In the genomic region with DNA sequence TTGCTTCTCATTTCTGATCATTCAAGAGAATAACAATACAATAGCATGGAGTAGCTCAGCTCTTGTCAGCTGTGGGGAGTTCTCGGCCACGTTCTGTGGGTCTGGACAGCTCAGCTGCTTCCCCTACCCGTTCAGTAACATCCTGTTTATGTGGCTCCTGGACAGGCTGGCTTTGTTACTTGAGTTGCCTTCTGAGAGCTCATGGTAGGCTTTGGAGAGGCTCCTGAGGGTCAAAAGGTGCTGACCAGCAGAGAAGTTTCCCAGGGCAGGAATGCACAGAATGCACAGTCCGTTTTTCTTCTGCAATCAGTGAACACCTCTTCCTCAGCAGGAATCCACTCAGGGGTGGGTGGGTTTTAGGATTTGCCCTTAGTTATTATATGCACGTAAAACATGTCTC, we compare ENCODE assay signal across 20 cellular contexts. TPM values are rescaled to one million over a fixed set of nuclear protein-coding genes. Genes with fewer than 3 reads are reported as not detected.
A peak's percentile ranks its signal among the peaks of the same experiment; 100 is the strongest.
DNase-seq lines count a peak whose midpoint lies in the region; TF ChIP-seq lines count a peak whose summit lies in the region.
"Had no signal": no experiment of that assay in that cellular context is flagged by ENCODE, and none has a peak within 500 bp of the region (broad histone marks: within the 10 kb centered on the region; RNA-seq: fewer than 3 reads in every experiment).

No MANE protein-coding gene starts in this region.

- no peak for TF ChIP-seq CTCF in progenitor cell of endocrine pancreas (IDR thresholded peaks at IDR 0.05; ENCODE audit: unreplicated experiment)

- H3K27me3 ChIP-seq in neuronal stem cell (ENCODE audit: control insufficient read depth in 3 of 3, insufficient read depth in 3 of 3, low read depth in 1 of 3, low read length in 3 of 3) = no peaks in the 10 kb centered on the region
- H3K27me3 ChIP-seq: Peyer's patch had no signal

- H2BK12ac ChIP-seq in neuronal stem cell (ENCODE audit: low read length) = no peak overlapping the region

- H2BK120ac ChIP-seq in neuronal stem cell (ENCODE audit: low read depth, low read length) = no peak overlapping the region

- no peak overlapping the region for H3K4me2 ChIP-seq in neuronal stem cell (ENCODE audit: insufficient read depth, low read length, poor library complexity, severe bottlenecking)
- H3K4me2 ChIP-seq: KMS-11 had no signal

- H3K9me3 ChIP-seq in neuronal stem cell (replicated peaks in 1 of 2; ENCODE audit: control insufficient read depth in 2 of 2, insufficient read depth in 1 of 2, low read depth in 1 of 2, low read length in 2 of 2) = peaks cover 0 to 5% of the 10 kb centered on the region in 2 donors
- H3K9me3 ChIP-seq: Peyer's patch, SJCRH30 had no signal

- H3K4ac ChIP-seq in neuronal stem cell (ENCODE audit: low read length) = no peak overlapping the region

- in situ Hi-C loops in SK-MEL-5 (cut with HindIII; ENCODE audit: low pct_unique_long_range_greater_than_20kb, low sequenced_read_pairs) = no loop called here

- peaks cover 11 to 16% of the 10 kb centered on the region in 2 donors for H3K4me1 ChIP-seq in neuronal stem cell (ENCODE audit: control insufficient read depth in 2 of 2, insufficient read depth in 1 of 2, low read depth in 1 of 2, low read length in 2 of 2)
- H3K4me1 ChIP-seq: Peyer's patch, SJCRH30 had no signal

- no peak overlapping the region for H3K23ac ChIP-seq in neuronal stem cell (ENCODE audit: low read depth, low read length, poor library complexity)

- H3K4me3 Mint-ChIP-seq in progenitor cell of endocrine pancreas (ENCODE audit: low read depth) = no peak overlapping the region

- no peak overlapping the region for H3K27ac Mint-ChIP-seq in progenitor cell of endocrine pancreas

- H3K27me3 Mint-ChIP-seq in progenitor cell of endocrine pancreas = no peaks in the 10 kb centered on the region

- H4K91ac ChIP-seq in neuronal stem cell (ENCODE audit: low read depth, low read length, poor library complexity) = no peak overlapping the region

- no peak overlapping the region for H3K14ac ChIP-seq in neuronal stem cell (ENCODE audit: low read length)

- H2BK5ac ChIP-seq in neuronal stem cell (ENCODE audit: low read length) = no peak overlapping the region

- H3K9ac ChIP-seq in neuronal stem cell (ENCODE audit: low read depth, low read length, poor library complexity) = no peak overlapping the region
- H3K9ac ChIP-seq: KMS-11 had no signal

- H3K79me1 ChIP-seq in neuronal stem cell (ENCODE audit: low read depth, low read length) = no peaks in the 10 kb centered on the region

- no peaks in the 10 kb centered on the region for H3K9me3 Mint-ChIP-seq in progenitor cell of endocrine pancreas (ENCODE audit: low read depth)

- peaks cover 11% of the 10 kb centered on the region for H3K4me1 Mint-ChIP-seq in progenitor cell of endocrine pancreas (ENCODE audit: low read depth)

- no peak overlapping the region for H2AFZ ChIP-seq in neuronal stem cell (ENCODE audit: low read length)

- DNase-seq in NCI-H510A treated with DMSO at 0.1 percent for 48 hours (lab: John Stamatoyannopoulos, UW) (peak; percentile 28), NCI-H510A (lab: John Stamatoyannopoulos, UW) (no peak), SK-MEL-5 (ENCODE audit: low read depth, low spot score) (peak; percentile 9), iris pigment epithelial cell (ENCODE audit: low read depth) (peak; percentile 6), neuronal stem cell (ENCODE audit: low spot score) (peak; percentile 41), progenitor cell of endocrine pancreas (ENCODE audit: low spot score, unreplicated experiment) (no peak), GF-D8 (lab: John Stamatoyannopoulos, UW) (no peak), UCSD-AML1 (lab: John Stamatoyannopoulos, UW; ENCODE audit: unreplicated experiment) (no peak)
- DNase-seq: IMR-90; NCI-H1105 treated with DMSO at 0.1 percent for 48 hours; NCI-H2081 treated with DMSO at 0.1 percent for 48 hours; NCI-H2171 treated with DMSO at 0.1 percent for 48 hours; NCI-H446; NCI-H774; NK-92 treated with Interleukin-12 subunit alpha and Interleukin-12 subunit beta, amount 100 ng/mL, for 24 hours; Peyer's patch; SJCRH30 had no signal

- peaks cover 2% of the 10 kb centered on the region for H3K36me3 Mint-ChIP-seq in progenitor cell of endocrine pancreas (ENCODE audit: insufficient read depth)

- no peak overlapping the region for H3K18ac ChIP-seq in neuronal stem cell (ENCODE audit: low read length)

- H3K27ac ChIP-seq in neuronal stem cell (replicated peaks; ENCODE audit: low read length) = peak overlapping the region; percentile 20
- H3K27ac ChIP-seq: 22Rv1, C4-2B, KMS-11, Peyer's patch, SJCRH30 had no signal

- WGBS in neuronal stem cell (ENCODE audit: extremely low coverage in 2 of 2, insufficient read length in 2 of 2, insufficient replicate concordance in 1 of 2), 2 donors = no CpG with 5 or more reads among the region's 5 CpGs

- H2AK5ac ChIP-seq in neuronal stem cell (ENCODE audit: low read depth, low read length) = no peak overlapping the region

- peaks cover 0 to 86% of the 10 kb centered on the region in 2 donors for H3K36me3 ChIP-seq in neuronal stem cell (replicated peaks in 1 of 2; ENCODE audit: control insufficient read depth in 2 of 2, insufficient read depth in 2 of 2, low read length in 2 of 2)
- H3K36me3 ChIP-seq: Peyer's patch, SJCRH30 had no signal

- no peak overlapping the region for H3K4me3 ChIP-seq in neuronal stem cell (ENCODE audit: low read length in 2 of 2)
- H3K4me3 ChIP-seq: Peyer's patch, SJCRH30 had no signal

- no peak overlapping the region for H4K8ac ChIP-seq in neuronal stem cell (ENCODE audit: low read depth, low read length)

- no peak overlapping the region for H2BK15ac ChIP-seq in neuronal stem cell (ENCODE audit: low read length)

RNA-seq across cellular contexts. Expression of a gene that starts 36.0 kb away (rescaled TPM):
- total RNA-seq in SK-MEL-5 (2014; rRNA removed; shearing (Covaris generic)) = 6.5 and 7.0 TPM in 2 replicates
- polyA plus RNA-seq in SK-MEL-5 (2015; cell fraction: cytosol; rRNA removed) = 31.7 and 35.7 TPM in 2 replicates
- polyA plus RNA-seq in SK-MEL-5 (2015; cell fraction: nucleus; rRNA removed) = 42.1 and 43.3 TPM in 2 replicates
- 10.4 TPM for polyA plus RNA-seq in neuronal stem cell (2013, experiment 1 of 2)
- 11.4 TPM for polyA plus RNA-seq in neuronal stem cell (2013, experiment 2 of 2)
- total RNA-seq in progenitor cell of endocrine pancreas = 12.9 and 14.6 TPM in 2 replicates

Comparison
In these comparisons a context has a peak if more than half of its experiments do, and no peak if none do; other contexts are left out.
1. DNase-seq: peak in NCI-H510A treated with DMSO at 0.1 percent for 48 hours (single experiment), SK-MEL-5 (single experiment), iris pigment epithelial cell (single experiment) and neuronal stem cell (single experiment); none in NCI-H510A (single experiment), progenitor cell of endocrine pancreas (single experiment), GF-D8 (single experiment) and UCSD-AML1 (single experiment).